Comparison of ENCODE assay signal across 25 cellular contexts in genomic region chr3:182969853-182970252, GRCh38. TPM values are rescaled to one million over a fixed set of nuclear protein-coding genes. Genes with fewer than 3 reads are reported as not detected.
DNase-seq lines count a peak whose midpoint lies in the region; ATAC-seq, FAIRE-seq and TF ChIP-seq lines count a peak whose summit lies in the region.
"Had no signal": no experiment of that assay in that cellular context is flagged by ENCODE, and none has a peak within 500 bp of the region (broad histone marks: within the 10 kb centered on the region; RNA-seq: fewer than 3 reads in every experiment).

No MANE protein-coding gene starts in this region.

- H3K4ac ChIP-seq in IMR-90 (ENCODE audit: low read depth, low read length) (no peak overlapping the region), mesenchymal stem cell (ENCODE audit: low read depth in 1 of 2, low read length in 2 of 2) (no peak overlapping the region)

- CTCF ChIA-PET in A673 (lab: Charles Lee) = no interaction called here
- CTCF ChIA-PET in IMR-90 (lab: Yijun Ruan, JAX) = no interaction called here
- CTCF ChIA-PET in K562 (lab: Yijun Ruan, JAX; ENCODE audit: low intra/inter-chr PET ratio) = no interaction called here

- H3K4me1 Mint-ChIP-seq in activated T-cell treated with anti-CD3 and anti-CD28 coated beads, Interleukin-2, amount 50 U/mL, for 4 hours (ENCODE audit: low read depth) = peaks cover 53% of the 10 kb centered on the region

- in situ Hi-C loops in IMR-90 (cut with MboI; ENCODE audit: low sequenced_read_pairs) = no loop called here
- in situ Hi-C loops in K562 (cut with MboI) = no loop called here

- TF ChIP-seq RAD21 in IMR-90 (IDR thresholded peaks at IDR 0.05; ENCODE audit: low read length) = no peak
- no peak for TF ChIP-seq RAD21 in K562 (CRISPR knock-in tag; conservative IDR thresholded peaks at IDR 0.05 in 1 of 2, IDR thresholded peaks at IDR 0.05 in 1 of 2)

- H4K5ac ChIP-seq in IMR-90 (ENCODE audit: low read depth, low read length) = peak overlapping the region; percentile 80

- no CpG with 5 or more reads among the region's 7 CpGs for WGBS in IMR-90 (ENCODE audit: extremely low coverage in 2 of 2, insufficient read length in 1 of 2), 2 experiments
- 22% methylated on average over 7 of the region's 7 CpGs for WGBS in K562 (ENCODE audit: insufficient coverage, low coverage, missing lambda C conversion rate)
- WGBS in mesenchymal stem cell = 93% methylated on average over 4 of the region's 7 CpGs

- peak; percentile 23 for FAIRE-seq in K562 (lab: Jason Lieb, UNC)
- FAIRE-seq: bronchial epithelial cell, endometrium had no signal

- no peak overlapping the region for H4K91ac ChIP-seq in IMR-90 (ENCODE audit: insufficient read depth, low read depth, low read length)
- no peak overlapping the region for H4K91ac ChIP-seq in mesenchymal stem cell (ENCODE audit: low read length)

- no peak overlapping the region for H3K9ac ChIP-seq in IMR-90 (ENCODE audit: low read depth, low read length)
- H3K9ac ChIP-seq in K562 (ENCODE audit: insufficient read depth in 1 of 2, low read depth in 2 of 2, low read length in 2 of 2) = peak overlapping the region; percentile 41 to 63; a peak in 2 of 4 replicates
- H3K9ac ChIP-seq in mesenchymal stem cell (ENCODE audit: low read length) = peak overlapping the region; percentile 78
- H3K9ac ChIP-seq in colonic mucosa (ENCODE audit: low read depth in 2 of 2, low read length in 2 of 2) = no peak overlapping the region
- H3K9ac ChIP-seq: BLaER1 treated with 17β-estradiol and CSF1 and Interleukin-3, amounts not matched to agents 10 nM and 100 nM had no signal

- H2BK15ac ChIP-seq in IMR-90 (ENCODE audit: low read depth, low read length) (no peak overlapping the region), mesenchymal stem cell (ENCODE audit: low read depth, poor library complexity, severe bottlenecking) (no peak overlapping the region)

- H2BK120ac ChIP-seq in IMR-90 (ENCODE audit: low read depth, low read length) = no peak overlapping the region
- no peak overlapping the region for H2BK120ac ChIP-seq in mesenchymal stem cell (ENCODE audit: low read depth, low read length)

- ATAC-seq in IMR-90 (ENCODE audit: low read depth) (no peak), K562 (peak; percentile 66), GM18505 (IDR thresholded peaks at IDR 0.05; ENCODE audit: unreplicated experiment) (no peak)
- ATAC-seq in activated T-cell treated with anti-CD3 and anti-CD28 coated beads, Interleukin-2, amount 50 U/mL, for 4 hours = no peak
- ATAC-seq: activated T-cell treated with anti-CD3 and anti-CD28 coated beads, Interleukin-2, amount 50 U/mL, for 72 hours; lower lobe of right lung had no signal

- H3K4me3 ChIP-seq in A673 (ENCODE audit: low read depth, low read length, poor library complexity, severe bottlenecking) (no peak overlapping the region), IMR-90 (ENCODE audit: insufficient read depth, low read depth, low read length) (no peak overlapping the region), K562 (no peak overlapping the region), mesenchymal stem cell (ENCODE audit: insufficient read depth in 1 of 2, low read depth in 1 of 2, low read length in 2 of 2) (no peak overlapping the region), colonic mucosa (no peak overlapping the region)
- H3K4me3 ChIP-seq: BLaER1 treated with 17β-estradiol and CSF1 and Interleukin-3, amounts not matched to agents 10 nM and 100 nM; lower lobe of right lung had no signal

- H3K27ac ChIP-seq in A673 (ENCODE audit: low read depth, low read length, poor library complexity, severe bottlenecking) = peak overlapping the region; percentile 71
- peak overlapping the region; percentile 20; the same call in 1 of the 2 replicates for H3K27ac ChIP-seq in IMR-90 (ENCODE audit: insufficient read depth, low read length)
- peak overlapping the region; percentile 56 for H3K27ac ChIP-seq in K562 (ENCODE audit: extremely low read depth, low read depth, low read length)
- peak overlapping the region; percentile 17 for H3K27ac ChIP-seq in mesenchymal stem cell (ENCODE audit: low read length, poor library complexity, severe bottlenecking)
- H3K27ac ChIP-seq in colonic mucosa = no peak overlapping the region
- H3K27ac ChIP-seq: lower lobe of right lung, VCaP had no signal

- no peak overlapping the region for H2AK9ac ChIP-seq in IMR-90 (replicated peaks; ENCODE audit: low read depth, low read length, poor library complexity)

- intact Hi-C loops in A673 (cut with micrococcal nuclease; ENCODE audit: unreplicated experiment) (no loop called here), IMR-90 (cut with micrococcal nuclease) (no loop called here), K562 (cut with micrococcal nuclease) (no loop called here), colonic mucosa (cut with DNase I) (no loop called here)

- H3K14ac ChIP-seq in IMR-90 (replicated peaks; ENCODE audit: low read depth, low read length) = no peak overlapping the region
- no peak overlapping the region for H3K14ac ChIP-seq in mesenchymal stem cell (ENCODE audit: low read length in 2 of 2)

- H2AK5ac ChIP-seq in IMR-90 (ENCODE audit: low read depth, low read length) = no peak overlapping the region
- peak overlapping the region; percentile 99 for H2AK5ac ChIP-seq in mesenchymal stem cell (ENCODE audit: low read length, severe bottlenecking)

- H3K23ac ChIP-seq in IMR-90 (ENCODE audit: low read depth, low read length) (0 out of 2 replicates have a peak overlapping the region, but pooled peaks have one; percentile 66), mesenchymal stem cell (ENCODE audit: low read length in 2 of 2) (no peak overlapping the region)

- dilution Hi-C loops in IMR-90 (cut with HindIII; ENCODE audit: low sequenced_read_pairs, unreplicated experiment) = no loop called here

- no peak overlapping the region; the same call in 1 of the 2 replicates for H2BK20ac ChIP-seq in IMR-90 (ENCODE audit: low read depth, low read length)

- H3K56ac ChIP-seq in IMR-90 (ENCODE audit: extremely low read depth, insufficient read depth, low read length) = no peak overlapping the region

- no peak for DNase-seq in A673 (ENCODE audit: low spot score)
- DNase-seq in IMR-90 = no peak
- DNase-seq in K562 (ENCODE audit: extremely low read depth in 1 of 4, low spot score in 3 of 4) = peak in 1 of 4 experiments; percentile 48
- DNase-seq in mesenchymal stem cell = no peak
- no peak for DNase-seq in SKM-1 (lab: John Stamatoyannopoulos, UW; ENCODE audit: unreplicated experiment)
- no peak for DNase-seq in activated T-cell treated with anti-CD3 and anti-CD28 coated beads, Interleukin-2, amount 50 U/mL, for 4 hours
- no peak for DNase-seq in colonic mucosa
- DNase-seq: activated CD4-positive, alpha-beta T cell treated with anti-CD3 and anti-CD28 coated beads for 48 hours; activated naive CD4-positive, alpha-beta T cell treated with anti-CD3 and anti-CD28 coated beads, Interleukin-2, amount 10 ng/mL, durations not matched to agents 7 days and 5 days; activated T-cell treated with anti-CD3 and anti-CD28 coated beads, Interleukin-2, amount 50 U/mL, for 72 hours; amniotic stem cell; Caco-2; cortex of kidney; DND-41; glutamatergic neuron; lower lobe of right lung; NCI-H1694; NCI-H524 treated with DMSO at 0.1 percent for 48 hours; RPMI8226 had no signal

- no peak for TF ChIP-seq EP300 in K562 (IDR thresholded peaks at IDR 0.05; ENCODE audit: low read length)

- H3K27me3 ChIP-seq in A673 (replicated peaks; ENCODE audit: insufficient read depth, low read depth, low read length, poor library complexity) (no peaks in the 10 kb centered on the region), IMR-90 (ENCODE audit: control insufficient read depth, insufficient read depth, low read length) (no peaks in the 10 kb centered on the region), K562 (ENCODE audit: control insufficient read depth in 2 of 2, insufficient read depth in 2 of 2, low read length in 2 of 2) (no peaks in the 10 kb centered on the region), mesenchymal stem cell (ENCODE audit: control insufficient read depth in 1 of 2, insufficient read depth in 1 of 2, low read length in 2 of 2) (no peaks in the 10 kb centered on the region), colonic mucosa (no peaks in the 10 kb centered on the region)
- H3K27me3 ChIP-seq: BLaER1 treated with 17β-estradiol and CSF1 and Interleukin-3, amounts not matched to agents 10 nM and 100 nM had no signal

- no peaks in the 10 kb centered on the region for H3K9me3 Mint-ChIP-seq in activated T-cell treated with anti-CD3 and anti-CD28 coated beads, Interleukin-2, amount 50 U/mL, for 4 hours
- H3K9me3 Mint-ChIP-seq: activated T-cell treated with anti-CD3 and anti-CD28 coated beads, Interleukin-2, amount 50 U/mL, for 72 hours had no signal

- BruUV-seq in A673 (replicated peaks; lab: Mats Ljungman, UMichigan) (no TSS peak), IMR-90 (replicated peaks; lab: Mats Ljungman, UMichigan) (no TSS peak), K562 (replicated peaks; lab: Mats Ljungman, UMichigan) (no TSS peak)

- H4K20me1 ChIP-seq in IMR-90 (ENCODE audit: insufficient read depth, low read length) (peaks cover 6% of the 10 kb centered on the region), K562 (replicated peaks; ENCODE audit: control insufficient read depth, insufficient read depth, low read length) (0 out of 2 replicates have a peak, but pooled peaks cover 3% of the 10 kb centered on the region)

- no peak overlapping the region for H4K8ac ChIP-seq in IMR-90 (ENCODE audit: low read depth in 2 of 2, low read length in 2 of 2)
- H4K8ac ChIP-seq in mesenchymal stem cell (ENCODE audit: low read length) = no peak overlapping the region

- H3K4me3 Mint-ChIP-seq in activated T-cell treated with anti-CD3 and anti-CD28 coated beads, Interleukin-2, amount 50 U/mL, for 4 hours = no peak overlapping the region
- H3K4me3 Mint-ChIP-seq: activated naive CD4-positive, alpha-beta T cell treated with anti-CD3 and anti-CD28 coated beads, Interleukin-2, amount 10 ng/mL, durations not matched to agents 7 days and 5 days had no signal

- no peak overlapping the region for H2BK12ac ChIP-seq in mesenchymal stem cell (ENCODE audit: low read length in 2 of 2)

- no peaks in the 10 kb centered on the region for H3K36me3 Mint-ChIP-seq in activated T-cell treated with anti-CD3 and anti-CD28 coated beads, Interleukin-2, amount 50 U/mL, for 4 hours (ENCODE audit: insufficient read depth)

- H2AFZ ChIP-seq in IMR-90 (replicated peaks; ENCODE audit: low read length, poor library complexity) (no peak overlapping the region), K562 (ENCODE audit: low read depth, low read length) (0 out of 2 replicates have a peak overlapping the region, but pooled peaks have one; percentile 19), mesenchymal stem cell (ENCODE audit: low read depth, low read length) (no peak overlapping the region)

- H3K36me3 ChIP-seq in A673 (ENCODE audit: insufficient read depth, low read length, poor library complexity, severe bottlenecking) (no peaks in the 10 kb centered on the region), IMR-90 (ENCODE audit: control insufficient read depth, insufficient read depth, low read length) (no peaks in the 10 kb centered on the region), K562 (ENCODE audit: control insufficient read depth, insufficient read depth, low read length) (peaks cover 11% of the 10 kb centered on the region; the same call in 2 of the 3 replicates), mesenchymal stem cell (ENCODE audit: control insufficient read depth in 1 of 2, insufficient read depth in 2 of 2, low read depth in 1 of 2, low read length in 2 of 2) (peaks cover 0 to 3% of the 10 kb centered on the region in 2 experiments), colonic mucosa (no peaks in the 10 kb centered on the region)
- H3K36me3 ChIP-seq: lower lobe of right lung had no signal

- H3K9me1 ChIP-seq in IMR-90 (ENCODE audit: insufficient read depth, low read length) = peaks cover 10% of the 10 kb centered on the region
- H3K9me1 ChIP-seq in K562 (ENCODE audit: control insufficient read depth, insufficient read depth, low read length) = peaks cover 5% of the 10 kb centered on the region

- H3K9me3 ChIP-seq in A673 (ENCODE audit: low read depth, low read length, poor library complexity, severe bottlenecking) = no peaks in the 10 kb centered on the region
- H3K9me3 ChIP-seq in IMR-90 (ENCODE audit: control insufficient read depth, insufficient read depth, low read length) = no peaks in the 10 kb centered on the region
- no peaks in the 10 kb centered on the region for H3K9me3 ChIP-seq in K562 (replicated peaks; ENCODE audit: control insufficient read depth, insufficient read depth, low read depth, low read length)
- H3K9me3 ChIP-seq in mesenchymal stem cell (ENCODE audit: control insufficient read depth, low read length) = no peaks in the 10 kb centered on the region
- no peaks in the 10 kb centered on the region for H3K9me3 ChIP-seq in colonic mucosa
- H3K9me3 ChIP-seq: BLaER1 treated with 17β-estradiol and CSF1 and Interleukin-3, amounts not matched to agents 10 nM and 100 nM; Caco-2; lower lobe of right lung had no signal

- peaks cover 96% of the 10 kb centered on the region for H3K79me2 ChIP-seq in K562 (ENCODE audit: control insufficient read depth, insufficient read depth, low read length)

- POLR2A ChIA-PET in A673 (lab: Charles Lee; ENCODE audit: low non-redundant PET) = no interaction called here
- POLR2A ChIA-PET in IMR-90 (lab: Charles Lee; ENCODE audit: unreplicated experiment) = no interaction called here
- POLR2A ChIA-PET in K562 (lab: Yijun Ruan, JAX) = interaction anchor here (0.9 to 1.2 kb wide), 4 partner anchors 9 to 32 kb away, joined by 3 to 5 read pairs (median 4); no protein-coding TSS in a partner anchor

- H3K4me2 ChIP-seq in IMR-90 (ENCODE audit: low read depth, low read length) = 0 out of 2 replicates have a peak overlapping the region, but pooled peaks have one; percentile 27
- peak overlapping the region; percentile 53; the same call in 1 of the 2 replicates for H3K4me2 ChIP-seq in K562 (ENCODE audit: insufficient read depth, low read length)
- no peak overlapping the region for H3K4me2 ChIP-seq in mesenchymal stem cell (ENCODE audit: low read length, poor library complexity, severe bottlenecking)

- H3K79me1 ChIP-seq in IMR-90 (ENCODE audit: low read depth in 1 of 2, low read length in 2 of 2) (peaks cover 22 to 52% of the 10 kb centered on the region in 2 experiments), mesenchymal stem cell (replicated peaks; ENCODE audit: low read length, poor library complexity, severe bottlenecking) (peaks cover 5% of the 10 kb centered on the region)

- TF ChIP-seq POLR2A in IMR-90 (IDR thresholded peaks at IDR 0.05; ENCODE audit: low read depth, low read length) = no peak
- no peak for TF ChIP-seq POLR2A in K562 (conservative IDR thresholded peaks at IDR 0.05)
- no peak for TF ChIP-seq POLR2A in GM18505 (IDR thresholded peaks at IDR 0.05; ENCODE audit: borderline replicate concordance, extremely low read depth, insufficient read depth, insufficient read length)

- H3K27me3 Mint-ChIP-seq in activated T-cell treated with anti-CD3 and anti-CD28 coated beads, Interleukin-2, amount 50 U/mL, for 4 hours (ENCODE audit: low read depth) = no peaks in the 10 kb centered on the region
- H3K27me3 Mint-ChIP-seq: activated naive CD4-positive, alpha-beta T cell treated with anti-CD3 and anti-CD28 coated beads, Interleukin-2, amount 10 ng/mL, durations not matched to agents 7 days and 5 days; progenitor cell of endocrine pancreas had no signal

- H3K18ac ChIP-seq in IMR-90 (ENCODE audit: low read depth, low read length) (peak overlapping the region; percentile 93; the same call in 1 of the 2 replicates), mesenchymal stem cell (ENCODE audit: low read depth in 1 of 2, low read length in 2 of 2) (no peak overlapping the region)

- H3K4me1 ChIP-seq in A673 (ENCODE audit: insufficient read depth, low read length, poor library complexity, severe bottlenecking) = peaks cover 41% of the 10 kb centered on the region
- peaks cover 11% of the 10 kb centered on the region for H3K4me1 ChIP-seq in IMR-90 (ENCODE audit: control insufficient read depth, insufficient read depth, low read length)
- peaks cover 12 to 37% of the 10 kb centered on the region in 2 experiments for H3K4me1 ChIP-seq in K562 (replicated peaks in 1 of 2; ENCODE audit: control insufficient read depth in 2 of 2, insufficient read depth in 2 of 2, low read length in 2 of 2)
- peaks cover 13% of the 10 kb centered on the region for H3K4me1 ChIP-seq in mesenchymal stem cell (ENCODE audit: control insufficient read depth, insufficient read depth, low read depth, low read length)
- peaks cover 2% of the 10 kb centered on the region for H3K4me1 ChIP-seq in colonic mucosa

- H2BK5ac ChIP-seq in IMR-90 (ENCODE audit: low read depth, low read length, poor library complexity, severe bottlenecking) (no peak overlapping the region), mesenchymal stem cell (ENCODE audit: low read depth, low read length, poor library complexity, severe bottlenecking) (no peak overlapping the region)

- no peak for TF ChIP-seq CTCF in A673 (conservative IDR thresholded peaks at IDR 0.05; ENCODE audit: low read depth, low read length)
- TF ChIP-seq CTCF in IMR-90 (conservative IDR thresholded peaks at IDR 0.05; ENCODE audit: low read depth, low read length) = no peak
- TF ChIP-seq CTCF in K562 (IDR thresholded peaks at IDR 0.05 in 2 of 3, conservative IDR thresholded peaks at IDR 0.05 in 1 of 3; ENCODE audit: insufficient read depth in 2 of 3, low read depth in 1 of 3, low read length in 3 of 3) = no peak
- no peak for TF ChIP-seq CTCF in colonic mucosa (IDR thresholded peaks at IDR 0.05)

RNA-seq across cellular contexts. Expression of gene DCUN1D1, which starts 10.5 kb away (rescaled TPM):
- 60.9 and 75.3 TPM in 2 replicates for total RNA-seq in A673 (2021)
- total RNA-seq in IMR-90 (2012; rRNA removed) = 17.7 and 48.9 TPM in 2 replicates
- polyA plus RNA-seq in IMR-90 (2012; rRNA removed) = 10.5 and 12.5 TPM in 2 replicates
- polyA plus RNA-seq in IMR-90 (2012; cell fraction: cytosol; rRNA removed) = 0.65 and 0.97 TPM in 2 replicates
- polyA plus RNA-seq in IMR-90 (2012; cell fraction: nucleus; rRNA removed; ENCODE audit: low replicate concordance) = 0.39 and 6.1 TPM in 2 replicates
- total RNA-seq in K562 (2011; cell fraction: chromatin; rRNA removed; ENCODE audit: low replicate concordance) = 8.7 and 44.1 TPM in 2 replicates
- 2.3 and 4.2 TPM in 2 replicates for total RNA-seq in K562 (2011; cell fraction: nucleolus; rRNA removed)
- total RNA-seq in K562 (2011; cell fraction: nucleoplasm; rRNA removed) = 9.3 and 20.2 TPM in 2 replicates
- 11.4 and 24.7 TPM in 2 replicates for total RNA-seq in K562 (2014; rRNA removed)
- 36.0 and 43.2 TPM in 2 replicates for total RNA-seq in K562 (2014; rRNA removed; fragmentation: Illumina TruSeq; extraction: Trizol)
- total RNA-seq in K562 (2015; rRNA removed; fragmentation: Illumina TruSeq; extraction: Trizol) = 25.1 and 28.2 TPM in 2 replicates
- total RNA-seq in K562 (2021) = 38.5 and 39.7 TPM in 2 replicates
- 23.3 and 27.7 TPM in 2 replicates for polyA plus RNA-seq in K562 (2011; rRNA removed)
- polyA plus RNA-seq in K562 (2011; cell fraction: cytosol; rRNA removed) = 1.8 and 5.1 TPM in 2 replicates
- 5.1 and 9.7 TPM in 2 replicates for polyA plus RNA-seq in K562 (2011; cell fraction: nucleus; rRNA removed)
- 16.6 and 23.8 TPM in 2 replicates for polyA plus RNA-seq in K562 (2012)
- polyA plus RNA-seq in K562 (2014; fragmentation: Illumina TruSeq; extraction: Trizol) = 27.3 and 31.5 TPM in 2 replicates
- polyA plus RNA-seq in K562 (2014; fragmentation: Nextera tagmentation; extraction: Ambion mirVana) = 10 to 100 TPM; 24.9 to 46.8 TPM
- polyA plus RNA-seq in K562 (2014; rRNA removed) = 20.1 and 20.3 TPM in 2 replicates
- polyA minus RNA-seq in K562 (2011; rRNA and poly(A)+ RNA removed) = 78.5 and 91.3 TPM in 2 replicates
- 18.5 and 19.9 TPM in 2 replicates for polyA minus RNA-seq in K562 (2011; cell fraction: cytosol; rRNA and poly(A)+ RNA removed)
- 7.5 and 12.6 TPM in 2 replicates for polyA minus RNA-seq in K562 (2011; cell fraction: nucleus; rRNA and poly(A)+ RNA removed)
- 38.5 TPM for polyA plus RNA-seq in mesenchymal stem cell (2013, experiment 1 of 2)
- 42.5 TPM for polyA plus RNA-seq in mesenchymal stem cell (2013, experiment 2 of 2)
- 10 to 100 TPM; 43.1 to 49.8 (median 45.8) TPM for total RNA-seq in activated T-cell treated with anti-CD3 and anti-CD28 coated beads, Interleukin-2, amount 50 U/mL, for 4 hours
- 10 to 100 TPM; 38.9 to 56.6 TPM for total RNA-seq in colonic mucosa

Comparison
In these comparisons a context has a peak if more than half of its experiments do, and no peak if none do; other contexts are left out.
1. H3K9ac ChIP-seq: peak in K562 (2 of 2) and mesenchymal stem cell (single experiment); none in IMR-90 (single experiment) and colonic mucosa (0 of 2).